Comparison of ENCODE assay signal across 8 cellular contexts in the genomic region with DNA sequence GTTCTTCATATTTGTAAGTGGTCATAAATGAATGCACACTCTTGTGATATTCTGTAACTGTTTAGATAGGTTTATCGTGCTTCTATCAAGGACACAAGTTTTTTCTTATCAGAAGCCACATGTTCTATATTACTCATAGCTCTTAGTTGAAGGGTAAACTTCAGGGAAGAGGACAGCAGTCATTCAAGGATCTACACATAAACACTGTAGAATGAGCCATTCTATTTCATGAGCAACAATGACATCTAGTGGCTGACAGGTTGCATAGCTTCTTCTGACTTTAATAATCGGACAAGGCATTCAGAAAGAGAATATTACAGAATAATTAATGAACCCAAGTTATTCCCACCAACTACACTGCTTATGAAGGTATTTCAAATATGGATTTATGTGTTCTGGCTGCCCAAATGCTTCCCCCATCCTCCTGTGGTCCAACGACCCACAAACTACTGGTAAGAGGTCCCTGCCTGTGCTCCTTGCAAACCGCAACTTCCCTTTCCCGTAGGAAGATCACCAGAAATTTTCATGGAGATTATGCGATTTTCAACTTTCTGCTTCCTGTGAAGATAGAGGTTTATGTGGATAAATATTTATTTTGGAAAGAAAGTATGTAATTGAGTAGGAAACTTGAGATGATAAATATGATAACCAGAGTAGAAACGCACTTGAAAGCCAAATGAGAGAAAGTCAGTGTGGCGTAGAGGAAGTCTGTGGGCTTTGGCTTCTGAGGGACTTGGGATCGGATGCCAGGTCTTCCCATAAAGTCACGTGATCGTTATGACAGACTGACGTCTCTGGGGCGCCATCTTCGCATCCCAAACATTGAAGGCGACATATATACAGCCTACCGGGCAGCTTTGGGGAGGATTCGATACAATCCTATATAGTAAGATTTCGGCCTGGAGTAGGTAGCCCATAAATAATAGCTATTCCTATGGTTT. TPM values are rescaled to one million over a fixed set of nuclear protein-coding genes. Genes with fewer than 3 reads are reported as not detected.
DNase-seq lines count a peak whose midpoint lies in the region; ATAC-seq and TF ChIP-seq lines count a peak whose summit lies in the region.

No MANE protein-coding gene starts in this region.

- H3K27me3 ChIP-seq in PC-3 (ENCODE audit: low read length) = no peaks in the 10 kb centered on the region
- peaks cover 0 to 6% (median 0%) of the 10 kb centered on the region in 45 donors for H3K27me3 ChIP-seq in dorsolateral prefrontal cortex
- H3K27me3 ChIP-seq in MG63 = no peaks in the 10 kb centered on the region

- H3K36me3 ChIP-seq in PC-3 (ENCODE audit: low read depth, low read length) (no peaks in the 10 kb centered on the region), MG63 (no peaks in the 10 kb centered on the region)

- CTCF ChIA-PET in activated CD8-positive, alpha-beta T cell treated with anti-CD3 and anti-CD28 coated beads for 36 hours (lab: Charles Lee) = interaction anchor here (0.7 to 5.1 kb wide), 24 partner anchors 9 to 886 kb away, joined by 3 to 105 read pairs (median 4); partner anchors contain the start of gene POLR1F
- CTCF ChIA-PET in activated CD8-positive, alpha-beta T cell treated with anti-CD3 and anti-CD28 coated beads, Interleukin-2, amount 10 ng/mL, durations not matched to agents 7 days and 5 days (lab: Charles Lee) = interaction anchor here (0.6 to 3.1 kb wide), 16 partner anchors 11 to 890 kb away, joined by 3 to 47 read pairs (median 4); partner anchors contain the start of gene POLR1F
- CTCF ChIA-PET in PC-3 (lab: Charles Lee) = interaction anchor here (0.5 to 1.8 kb wide), 27 partner anchors 8 to 894 kb away, joined by 3 to 75 read pairs (median 4); partner anchors contain the start of genes ITGB8, POLR1F and SP4

- H3K9me3 Mint-ChIP-seq in activated CD8-positive, alpha-beta T cell treated with anti-CD3 and anti-CD28 coated beads for 36 hours = no peaks in the 10 kb centered on the region
- no peaks in the 10 kb centered on the region for H3K9me3 Mint-ChIP-seq in activated CD8-positive, alpha-beta T cell treated with anti-CD3 and anti-CD28 coated beads, Interleukin-2, amount 10 ng/mL, durations not matched to agents 7 days and 5 days (ENCODE audit: insufficient read depth)

- H3K27ac Mint-ChIP-seq in activated CD8-positive, alpha-beta T cell treated with anti-CD3 and anti-CD28 coated beads for 36 hours = no peak overlapping the region
- H3K27ac Mint-ChIP-seq in activated CD8-positive, alpha-beta T cell treated with anti-CD3 and anti-CD28 coated beads, Interleukin-2, amount 10 ng/mL, durations not matched to agents 7 days and 5 days = no peak overlapping the region

- H3K4me2 ChIP-seq in PC-3 (ENCODE audit: low read length) = peak overlapping the region; percentile 88

- H3K27ac ChIP-seq in PC-3 (ENCODE audit: low read length) = peak overlapping the region; percentile 87
- H3K27ac ChIP-seq in dorsolateral prefrontal cortex = no peak overlapping the region

- ATAC-seq in activated CD8-positive, alpha-beta T cell treated with anti-CD3 and anti-CD28 coated beads for 36 hours = peak; percentile 72
- ATAC-seq in activated CD8-positive, alpha-beta T cell treated with anti-CD3 and anti-CD28 coated beads, Interleukin-2, amount 10 ng/mL, durations not matched to agents 7 days and 5 days = no peak
- peak; percentile 79 for ATAC-seq in GM21737 (IDR thresholded peaks at IDR 0.05; ENCODE audit: unreplicated experiment)
- peak; percentile 83 for ATAC-seq in PC-3

- DNase-seq in activated CD8-positive, alpha-beta T cell treated with anti-CD3 and anti-CD28 coated beads for 36 hours = no peak
- no peak for DNase-seq in activated CD8-positive, alpha-beta T cell treated with anti-CD3 and anti-CD28 coated beads, Interleukin-2, amount 10 ng/mL, durations not matched to agents 7 days and 5 days
- DNase-seq in KG1 (lab: John Stamatoyannopoulos, UW) (peak; percentile 56), PC-3 (peak; percentile 84), dorsolateral prefrontal cortex (no peak), lung microvascular endothelial cell (ENCODE audit: low read depth in 2 of 2) (peak; percentile 71 to 87), MG63 (no peak)

- H3K4me3 Mint-ChIP-seq in activated CD8-positive, alpha-beta T cell treated with anti-CD3 and anti-CD28 coated beads for 36 hours = no peak overlapping the region
- H3K4me3 Mint-ChIP-seq in activated CD8-positive, alpha-beta T cell treated with anti-CD3 and anti-CD28 coated beads, Interleukin-2, amount 10 ng/mL, durations not matched to agents 7 days and 5 days = no peak overlapping the region

- H4K20me1 ChIP-seq in PC-3 (ENCODE audit: low read length) = no peaks in the 10 kb centered on the region

- H3K4me3 ChIP-seq in PC-3 (ENCODE audit: low read length) (peak overlapping the region; percentile 69), dorsolateral prefrontal cortex (peak overlapping the region in 40 of 59 donors; percentile 1 to 60 (median 28)), MG63 (no peak overlapping the region)

- no peaks in the 10 kb centered on the region for H3K4me1 Mint-ChIP-seq in activated CD8-positive, alpha-beta T cell treated with anti-CD3 and anti-CD28 coated beads for 36 hours (ENCODE audit: low read depth)
- H3K4me1 Mint-ChIP-seq in activated CD8-positive, alpha-beta T cell treated with anti-CD3 and anti-CD28 coated beads, Interleukin-2, amount 10 ng/mL, durations not matched to agents 7 days and 5 days (ENCODE audit: low read depth) = no peaks in the 10 kb centered on the region

- BruUV-seq in PC-3 (replicated peaks; lab: Mats Ljungman, UMichigan) = TSS peak; percentile 88

- peak; percentile 80 for TF ChIP-seq CTCF in activated CD8-positive, alpha-beta T cell treated with anti-CD3 and anti-CD28 coated beads for 36 hours (IDR thresholded peaks at IDR 0.05)
- TF ChIP-seq CTCF in PC-3 (conservative IDR thresholded peaks at IDR 0.05; ENCODE audit: low read depth, low read length) (peak; percentile 93), dorsolateral prefrontal cortex (IDR thresholded peaks at IDR 0.05 in 54 of 56, conservative IDR thresholded peaks at IDR 0.05 in 2 of 56; ENCODE audit: low read depth in 1 of 56, partially characterized antibody in 56 of 56) (peak; percentile 62 to 98 (median 85))

- H3K9ac ChIP-seq in PC-3 (ENCODE audit: low read length) = peak overlapping the region; percentile 59

- no peaks in the 10 kb centered on the region for H3K79me2 ChIP-seq in PC-3 (ENCODE audit: low read length)

- no peaks in the 10 kb centered on the region for H3K9me3 ChIP-seq in PC-3 (ENCODE audit: low read length)
- no peaks in the 10 kb centered on the region for H3K9me3 ChIP-seq in MG63

- H3K27me3 Mint-ChIP-seq in activated CD8-positive, alpha-beta T cell treated with anti-CD3 and anti-CD28 coated beads for 36 hours = peaks cover 6% of the 10 kb centered on the region
- no peaks in the 10 kb centered on the region for H3K27me3 Mint-ChIP-seq in activated CD8-positive, alpha-beta T cell treated with anti-CD3 and anti-CD28 coated beads, Interleukin-2, amount 10 ng/mL, durations not matched to agents 7 days and 5 days (ENCODE audit: low read depth)

- intact Hi-C loops in activated CD8-positive, alpha-beta T cell treated with anti-CD3 and anti-CD28 coated beads for 36 hours (cut with micrococcal nuclease) = loop anchor here (2.0 kb wide), 2 partner anchors 844 to 886 kb away; no protein-coding TSS in a partner anchor
- intact Hi-C loops in PC-3 (cut with micrococcal nuclease) = loop anchor here (1.0 to 5.0 kb wide), 13 partner anchors 50 to 889 kb away; partner anchors contain the start of genes ITGB8, MACC1 and POLR1F
- intact Hi-C loops in dorsolateral prefrontal cortex (cut with DNase I) = loop anchor here (2.0 to 10.0 kb wide), 7 partner anchors 194 to 886 kb away; partner anchors contain the start of gene ITGB8 (in 2 of the 2)

- H3K36me3 Mint-ChIP-seq in activated CD8-positive, alpha-beta T cell treated with anti-CD3 and anti-CD28 coated beads for 36 hours (ENCODE audit: low read depth) = no peaks in the 10 kb centered on the region
- H3K36me3 Mint-ChIP-seq in activated CD8-positive, alpha-beta T cell treated with anti-CD3 and anti-CD28 coated beads, Interleukin-2, amount 10 ng/mL, durations not matched to agents 7 days and 5 days (ENCODE audit: low read depth) = no peaks in the 10 kb centered on the region

- no peaks in the 10 kb centered on the region for H3K9me2 ChIP-seq in PC-3 (replicated peaks; ENCODE audit: low read length)

- peak overlapping the region; percentile 92 for H2AFZ ChIP-seq in PC-3 (ENCODE audit: low read length)

- H3K4me1 ChIP-seq in PC-3 (ENCODE audit: insufficient read depth, low read length) = peaks cover 27% of the 10 kb centered on the region

- POLR2A ChIA-PET in activated CD8-positive, alpha-beta T cell treated with anti-CD3 and anti-CD28 coated beads for 36 hours (lab: Charles Lee) = interaction anchor here (1.0 kb wide), 1 partner anchor 14 kb away, joined by 3 read pairs; no protein-coding TSS in a partner anchor
- POLR2A ChIA-PET in activated CD8-positive, alpha-beta T cell treated with anti-CD3 and anti-CD28 coated beads, Interleukin-2, amount 10 ng/mL, durations not matched to agents 7 days and 5 days (lab: Charles Lee) = no interaction called here
- POLR2A ChIA-PET in PC-3 (lab: Charles Lee; ENCODE audit: unreplicated experiment) = interaction anchor here (0.5 to 0.9 kb wide), 2 partner anchors 268 to 361 kb away, joined by 3 to 4 read pairs; partner anchors contain the start of gene ITGB8

- no peaks in the 10 kb centered on the region for H3F3A ChIP-seq in PC-3 (ENCODE audit: low read length, unreplicated experiment)

RNA-seq across cellular contexts. Expression of gene ABCB5, which starts 16.7 kb away (rescaled TPM):
- not detected for total RNA-seq in activated CD8-positive, alpha-beta T cell treated with anti-CD3 and anti-CD28 coated beads for 36 hours
- total RNA-seq in activated CD8-positive, alpha-beta T cell treated with anti-CD3 and anti-CD28 coated beads, Interleukin-2, amount 10 ng/mL, durations not matched to agents 7 days and 5 days = not detected
- total RNA-seq in PC-3 (2014; rRNA removed) (not detected in 2 replicates), dorsolateral prefrontal cortex (under 1 TPM in 2 of 120 experiments, not detected in 118; 0.07 to 0.28 TPM), lung microvascular endothelial cell (not detected in 2 replicates)
- not detected in 2 replicates for total RNA-seq in MG63 (2014; rRNA removed; shearing (Covaris generic); ENCODE audit: low replicate concordance)

Comparison
In these comparisons a context has a peak if more than half of its experiments do, and no peak if none do; other contexts are left out.
1. DNase-seq: peak in KG1 (single experiment), PC-3 (single experiment) and lung microvascular endothelial cell (2 of 2); none in activated CD8-positive, alpha-beta T cell treated with anti-CD3 and anti-CD28 coated beads for 36 hours (single experiment), activated CD8-positive, alpha-beta T cell treated with anti-CD3 and anti-CD28 coated beads, Interleukin-2, amount 10 ng/mL, durations not matched to agents 7 days and 5 days (single experiment), dorsolateral prefrontal cortex (0 of 10) and MG63 (single experiment).
2. Peak in every context shown above with its lines, with median percentiles within 50 percentile points of each other: CTCF ChIP-seq.